8 cellular contexts compared by ENCODE assay signal in genomic region chr6:43687079-43687436, GRCh38. TPM values are rescaled to one million over a fixed set of nuclear protein-coding genes. Genes with fewer than 3 reads are reported as not detected.
A peak's percentile ranks its signal among the peaks of the same experiment; 100 is the strongest.
DNase-seq lines count a peak whose midpoint lies in the region; ATAC-seq and TF ChIP-seq lines count a peak whose summit lies in the region.

No MANE protein-coding gene starts in this region.

- H3K27ac ChIP-seq in 22Rv1: peak overlapping the region; percentile 80
- peak overlapping the region; percentile 40 for H3K27ac ChIP-seq in muscle layer of colon (ENCODE audit: low read depth, low read length)

- H3K27me3 ChIP-seq in muscle layer of colon (ENCODE audit: control insufficient read depth in 1 of 2, insufficient read depth in 2 of 2, low read length in 2 of 2): no peaks in the 10 kb centered on the region

- no peak for DNase-seq in Jurkat, Clone E6-1 (ENCODE audit: low read depth, low spot score)
- DNase-seq in choroid plexus epithelial cell (ENCODE audit: low read depth) (no peak), NCI-H146 (lab: John Stamatoyannopoulos, UW) (no peak), HuH-7.5 (ENCODE audit: low spot score) (no peak)
- DNase-seq in stimulated activated CD8-positive, alpha-beta memory T cell treated with anti-CD3 and anti-CD28 coated beads, Interleukin-4, amount 100 ng/mL, for 48 hours: no peak

- ATAC-seq in GM21825 (IDR thresholded peaks at IDR 0.05; ENCODE audit: unreplicated experiment): no peak

- no peaks in the 10 kb centered on the region for H3K36me3 ChIP-seq in muscle layer of colon (ENCODE audit: insufficient read depth, low read length)

- peak overlapping the region; percentile 69 for H3K9ac ChIP-seq in muscle layer of colon (ENCODE audit: low read length)

- peak overlapping the region; percentile 97 for H3K4me3 ChIP-seq in Jurkat, Clone E6-1 (ENCODE audit: low read length)
- H3K4me3 ChIP-seq in choroid plexus epithelial cell (ENCODE audit: low read depth, low read length) (peak overlapping the region; percentile 72), muscle layer of colon (ENCODE audit: low read depth in 1 of 2, low read length in 2 of 2) (peak overlapping the region; percentile 59 to 89)

- peaks cover 15% of the 10 kb centered on the region for H3K4me1 ChIP-seq in muscle layer of colon (ENCODE audit: insufficient read depth, low read length)

- TF ChIP-seq CTCF in 22Rv1 (IDR thresholded peaks at IDR 0.05) (no peak), choroid plexus epithelial cell (conservative IDR thresholded peaks at IDR 0.05; ENCODE audit: low read depth, low read length) (no peak)

- H3K9me3 ChIP-seq in muscle layer of colon (ENCODE audit: low read length): no peaks in the 10 kb centered on the region

RNA-seq across cellular contexts. Expression of gene MRPS18A, which starts 0.5 kb away (rescaled TPM):
- 88.3 TPM for polyA plus RNA-seq in Jurkat, Clone E6-1 (2012; ENCODE audit: insufficient read depth, insufficient read length)

RNA-seq across cellular contexts. Expression of gene RSPH9, which starts 42.2 kb away (rescaled TPM):
- not detected for polyA plus RNA-seq in Jurkat, Clone E6-1 (2012; ENCODE audit: insufficient read depth, insufficient read length)

RNA-seq across cellular contexts. Expression of gene MAD2L1BP, which starts 51.4 kb away (rescaled TPM):
- 32.2 TPM for polyA plus RNA-seq in Jurkat, Clone E6-1 (2012; ENCODE audit: insufficient read depth, insufficient read length)

RNA-seq across cellular contexts. Expression of gene GTPBP2, which starts 58.0 kb away (rescaled TPM):
- polyA plus RNA-seq in Jurkat, Clone E6-1 (2012; ENCODE audit: insufficient read depth, insufficient read length): 68.2 TPM
